20 cellular contexts compared by ENCODE assay signal in genomic region chr16:48430890-48431289, GRCh38.
"Had no signal": no experiment of that assay in that cellular context is flagged by ENCODE, and none has a peak within 500 bp of the region (broad histone marks: within the 10 kb centered on the region; RNA-seq: fewer than 3 reads in every experiment).

No MANE protein-coding gene starts in this region.

- H3K9me3 Mint-ChIP-seq: activated CD8-positive, alpha-beta T cell treated with anti-CD3 and anti-CD28 coated beads for 36 hours; activated naive CD8-positive, alpha-beta T cell treated with anti-CD3 and anti-CD28 coated beads, Interleukin-2, amount 10 ng/mL, durations not matched to agents 7 days and 5 days; activated T-cell treated with anti-CD3 and anti-CD28 coated beads, Interleukin-2, amount 50 U/mL, for 4 hours; stimulated activated effector memory CD8-positive, alpha-beta T cell treated with anti-CD3 and anti-CD28 coated beads, Interleukin-12 subunit alpha, Interleukin-12 subunit beta, amount 100 ng/mL, for 72 hours had no signal

- H3K36me3 Mint-ChIP-seq: activated naive CD8-positive, alpha-beta T cell treated with anti-CD3 and anti-CD28 coated beads, Interleukin-2, amount 10 ng/mL, durations not matched to agents 7 days and 5 days; stimulated activated effector memory CD8-positive, alpha-beta T cell treated with anti-CD3 and anti-CD28 coated beads, Interleukin-12 subunit alpha, Interleukin-12 subunit beta, amount 100 ng/mL, for 72 hours had no signal

- H3K4me3 Mint-ChIP-seq: activated CD8-positive, alpha-beta T cell treated with anti-CD3 and anti-CD28 coated beads for 36 hours; activated naive CD8-positive, alpha-beta T cell treated with anti-CD3 and anti-CD28 coated beads, Interleukin-2, amount 10 ng/mL, durations not matched to agents 7 days and 5 days; activated T-cell treated with anti-CD3 and anti-CD28 coated beads, Interleukin-2, amount 50 U/mL, for 4 hours; naive thymus-derived CD4-positive, alpha-beta T cell; stimulated activated effector memory CD8-positive, alpha-beta T cell treated with anti-CD3 and anti-CD28 coated beads, Interleukin-12 subunit alpha, Interleukin-12 subunit beta, amount 100 ng/mL, for 72 hours; T-helper 17 cell had no signal

- ATAC-seq: activated CD8-positive, alpha-beta T cell treated with anti-CD3 and anti-CD28 coated beads for 36 hours; activated T-cell treated with anti-CD3 and anti-CD28 coated beads, Interleukin-2, amount 50 U/mL, for 4 hours; left lobe of liver; naive thymus-derived CD4-positive, alpha-beta T cell; pancreas; stimulated activated effector memory CD8-positive, alpha-beta T cell treated with anti-CD3 and anti-CD28 coated beads, Interleukin-12 subunit alpha, Interleukin-12 subunit beta, amount 100 ng/mL, for 72 hours; T-helper 17 cell had no signal

- H3K27me3 Mint-ChIP-seq: activated CD8-positive, alpha-beta T cell treated with anti-CD3 and anti-CD28 coated beads for 36 hours; T-helper 17 cell had no signal

- H3K27ac Mint-ChIP-seq: activated CD8-positive, alpha-beta T cell treated with anti-CD3 and anti-CD28 coated beads for 36 hours; activated naive CD8-positive, alpha-beta T cell treated with anti-CD3 and anti-CD28 coated beads, Interleukin-2, amount 10 ng/mL, durations not matched to agents 7 days and 5 days; stimulated activated effector memory CD8-positive, alpha-beta T cell treated with anti-CD3 and anti-CD28 coated beads, Interleukin-12 subunit alpha, Interleukin-12 subunit beta, amount 100 ng/mL, for 72 hours; T-helper 17 cell had no signal

- DNase-seq: activated CD4-positive, alpha-beta T cell treated with anti-CD3 and anti-CD28 coated beads for 4 hours; activated CD8-positive, alpha-beta T cell treated with anti-CD3 and anti-CD28 coated beads for 36 hours; activated effector memory CD4-positive, alpha-beta T cell treated with anti-CD3 and anti-CD28 coated beads, Interleukin-2, amount 50 U/mL, for 16 hours; activated naive CD8-positive, alpha-beta T cell treated with anti-CD3 and anti-CD28 coated beads, Interleukin-2, amount 10 ng/mL, durations not matched to agents 7 days and 5 days; activated T-cell treated with anti-CD3 and anti-CD28 coated beads, Interleukin-2, amount 50 U/mL, for 4 hours; aorta; cortex of kidney; effector CD4-positive, alpha-beta T cell; esophagus squamous epithelium; islet precursor cell; mammary epithelial cell; naive thymus-derived CD4-positive, alpha-beta T cell; pancreas; sigmoid colon; stimulated activated CD4-positive, alpha-beta T cell treated with anti-CD3 and anti-CD28 coated beads, Interleukin-1b, Interleukin-23, amount 100 ng/mL, for 48 hours; substantia nigra; T-helper 17 cell; trophoblast cell had no signal
